ENCODE assay signal across 7 cellular contexts in the genomic region with DNA sequence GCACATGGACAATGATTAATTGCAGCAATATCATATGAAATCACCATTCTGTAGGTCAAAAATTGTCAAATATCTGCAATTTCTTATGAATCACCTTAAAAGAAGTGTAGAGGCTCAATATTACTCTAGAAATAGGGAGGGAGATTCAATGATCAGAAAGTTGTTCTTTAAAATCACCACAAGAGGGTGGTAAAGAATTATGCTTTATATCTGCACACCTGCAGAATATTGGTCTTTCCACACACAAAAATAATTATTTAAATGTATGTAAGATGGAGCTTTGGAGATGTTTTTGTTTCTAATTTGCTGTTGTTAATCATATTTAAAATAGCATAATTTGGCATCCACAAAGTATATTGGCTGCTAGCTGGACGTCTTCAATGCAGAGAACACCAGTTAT.
DNase-seq lines count a peak whose midpoint lies in the region; ATAC-seq and TF ChIP-seq lines count a peak whose summit lies in the region.
"Not testable (repeated sequence)": the region's sequence is repeated elsewhere in the genome, so short reads cannot be mapped to it uniquely, and the experiment has no call there.

No MANE protein-coding gene starts in this region.

- not testable (repeated sequence) for H3K9ac ChIP-seq in DND-41 (ENCODE audit: low read depth, low read length); KMS-11

- H3K79me2 ChIP-seq in DND-41 (ENCODE audit: insufficient read depth, low read length); KMS-11 (ENCODE audit: insufficient read depth, low read depth): not testable (repeated sequence)

- H3K27me3 ChIP-seq in DND-41 (ENCODE audit: insufficient read depth, low read length, poor library complexity); KMS-11 (ENCODE audit: insufficient read depth, low read depth); adrenal gland; esophagus muscularis mucosa; lower lobe of right lung (ENCODE audit: low read depth): not testable (repeated sequence)

- H3K4me2 ChIP-seq in DND-41 (ENCODE audit: insufficient read depth, low read length); KMS-11: not testable (repeated sequence)

- not testable (repeated sequence) for DNase-seq in DND-41; adrenal gland; esophagus muscularis mucosa (ENCODE audit: extremely low spot score); lower lobe of right lung
- peak; percentile 33 for DNase-seq in NCI-H748 (lab: John Stamatoyannopoulos, UW; ENCODE audit: unreplicated experiment)

- intact Hi-C loops in adrenal gland (cut with DNase I); esophagus muscularis mucosa (cut with DNase I); lower lobe of right lung (cut with DNase I): not testable (repeated sequence)

- not testable (repeated sequence) for H3K4me3 ChIP-seq in DND-41 (ENCODE audit: low read depth in 1 of 2, low read length in 2 of 2); KMS-11 (IDR thresholded peaks at IDR 0.05; ENCODE audit: insufficient read depth, low read depth, low read length); adrenal gland; esophagus muscularis mucosa; lower lobe of right lung

- H3K36me3 ChIP-seq in DND-41 (ENCODE audit: insufficient read depth, low read length); KMS-11 (ENCODE audit: insufficient read depth); adrenal gland (replicated peaks in 1 of 2); esophagus muscularis mucosa; lower lobe of right lung: not testable (repeated sequence)

- H3K27ac ChIP-seq in DND-41 (ENCODE audit: low read length); KMS-11; adrenal gland; esophagus muscularis mucosa (replicated peaks in 1 of 4); lower lobe of right lung: not testable (repeated sequence)

- TF ChIP-seq CTCF in DND-41 (IDR thresholded peaks at IDR 0.05; ENCODE audit: borderline replicate concordance, extremely low read depth, low read length, poor library complexity, severe bottlenecking): peak; percentile 52
- TF ChIP-seq CTCF in KMS-11 (conservative IDR thresholded peaks at IDR 0.05; ENCODE audit: low read depth, low read length): peak; percentile 28; the same call in 1 of the 2 replicates
- TF ChIP-seq CTCF in adrenal gland (IDR thresholded peaks at IDR 0.05): peak; percentile 27 to 55 (median 42)
- TF ChIP-seq CTCF in esophagus muscularis mucosa (IDR thresholded peaks at IDR 0.05): peak in 2 of 3 experiments; percentile 37 to 40
- peak; percentile 17 for TF ChIP-seq CTCF in lower lobe of right lung (IDR thresholded peaks at IDR 0.05)

- H3K9me3 ChIP-seq in DND-41 (ENCODE audit: insufficient read depth, low read length, severe bottlenecking); adrenal gland (replicated peaks in 1 of 3); esophagus muscularis mucosa; lower lobe of right lung: not testable (repeated sequence)

- H2AFZ ChIP-seq in DND-41 (ENCODE audit: low read depth, low read length); KMS-11 (ENCODE audit: low read depth): not testable (repeated sequence)

- 19 to 59% (median 36%) methylated on average over 1 of the region's 1 CpG for WGBS in adrenal gland, 4 donors
- 44% methylated on average over 1 of the region's 1 CpG for WGBS in esophagus muscularis mucosa

- H4K20me1 ChIP-seq in DND-41 (ENCODE audit: insufficient read depth, low read length); KMS-11 (ENCODE audit: insufficient read depth): not testable (repeated sequence)

- not testable (repeated sequence) for TF ChIP-seq POLR2A in adrenal gland (IDR thresholded peaks at IDR 0.05); esophagus muscularis mucosa (IDR thresholded peaks at IDR 0.05; ENCODE audit: low read depth)

- H3K4me1 ChIP-seq in DND-41 (ENCODE audit: insufficient read depth, low read length); KMS-11 (ENCODE audit: low read depth, poor library complexity, severe bottlenecking); adrenal gland (replicated peaks in 1 of 2); esophagus muscularis mucosa; lower lobe of right lung: not testable (repeated sequence)

- 0 out of 3 replicates have a peak, but pooled peaks have one; percentile 35 for ATAC-seq in DND-41 (ENCODE audit: insufficient read depth, low read depth)
- peak; percentile 57 for ATAC-seq in GM21390 (IDR thresholded peaks at IDR 0.05; ENCODE audit: unreplicated experiment)
- not testable (repeated sequence) for ATAC-seq in lower lobe of right lung

- TF ChIP-seq EP300 in esophagus muscularis mucosa (IDR thresholded peaks at IDR 0.05): not testable (repeated sequence)
